Comparison of ENCODE assay signal across 17 cellular contexts in the genomic region with DNA sequence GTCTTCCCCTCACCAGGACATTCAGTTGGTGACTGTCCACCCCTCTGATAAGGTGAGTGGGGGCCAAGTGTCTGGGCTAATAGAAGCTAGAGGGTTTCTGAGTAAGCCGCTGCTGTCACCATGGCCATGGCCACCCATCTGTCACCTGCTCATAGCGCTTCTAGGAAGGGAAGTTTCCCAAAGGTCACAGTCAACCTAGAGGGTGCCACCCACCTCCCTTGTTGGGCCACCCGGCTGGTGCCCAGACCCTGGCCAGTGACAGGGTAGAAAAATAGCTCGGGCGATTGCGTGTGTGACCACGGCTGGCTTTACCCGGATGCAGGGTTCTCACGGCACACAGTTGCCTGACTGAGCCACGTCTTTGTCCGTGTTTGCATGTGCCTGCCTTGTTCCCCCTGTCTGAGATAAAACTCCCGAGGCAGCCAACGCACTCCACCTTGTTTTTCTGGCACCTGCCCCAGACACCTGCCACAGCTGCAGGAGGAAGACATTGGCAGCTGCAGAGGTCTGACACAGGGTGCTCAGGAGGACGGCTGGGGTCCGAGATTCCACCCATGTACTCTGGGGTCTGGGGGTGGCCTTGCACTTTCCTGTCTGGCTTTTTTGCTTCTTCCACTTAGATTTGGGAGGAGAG. TPM values are rescaled to one million over a fixed set of nuclear protein-coding genes. Genes with fewer than 3 reads are reported as not detected.
DNase-seq lines count a peak whose midpoint lies in the region; TF ChIP-seq lines count a peak whose summit lies in the region.
"Had no signal": no experiment of that assay in that cellular context is flagged by ENCODE, and none has a peak within 500 bp of the region (broad histone marks: within the 10 kb centered on the region; RNA-seq: fewer than 3 reads in every experiment).

No MANE protein-coding gene starts in this region.

- H3K27ac Mint-ChIP-seq in brain (peak overlapping the region in 3 of 5 experiments; percentile 53 to 87 (median 78)), nephron progenitor cell (no peak overlapping the region)
- H3K27ac Mint-ChIP-seq: CD4-positive, alpha-beta T cell had no signal

- no peak for TF ChIP-seq CTCF in brain (conservative IDR thresholded peaks at IDR 0.05)
- no peak for TF ChIP-seq CTCF in nephron progenitor cell (IDR thresholded peaks at IDR 0.05)
- TF ChIP-seq CTCF in foreskin fibroblast (IDR thresholded peaks at IDR 0.05; ENCODE audit: low read depth, low read length) = no peak

- H3K27me3 Mint-ChIP-seq in brain (peaks cover 4% of the 10 kb centered on the region), nephron progenitor cell (ENCODE audit: low read depth, poor library complexity) (peaks cover 12% of the 10 kb centered on the region)
- H3K27me3 Mint-ChIP-seq: CD4-positive, alpha-beta T cell had no signal

- H3K9me3 Mint-ChIP-seq in brain (no peaks in the 10 kb centered on the region), nephron progenitor cell (no peaks in the 10 kb centered on the region)
- H3K9me3 Mint-ChIP-seq: CD4-positive, alpha-beta T cell had no signal

- H3K4me3 Mint-ChIP-seq in brain = peak overlapping the region in 3 of 5 experiments; percentile 65 to 71 (median 67)
- H3K4me3 Mint-ChIP-seq in nephron progenitor cell = no peak overlapping the region
- H3K4me3 Mint-ChIP-seq: CD4-positive, alpha-beta T cell had no signal

- DNase-seq in HT-29 (ENCODE audit: low spot score) (peak; percentile 15), NCI-H2029 treated with DMSO at 0.1 percent for 48 hours (lab: John Stamatoyannopoulos, UW) (peak; percentile 2), retina (peak; percentile 23), nephron progenitor cell (no peak), foreskin fibroblast (no peak), T-helper 9 cell (no peak)
- DNase-seq: CD4-positive, alpha-beta T cell; DMS53; KBM-7; NCI-H1417; NCI-H187; OCI-M1; SJCRH30 had no signal

- H3K36me3 Mint-ChIP-seq in brain (no peaks in the 10 kb centered on the region), nephron progenitor cell (ENCODE audit: low read depth) (no peaks in the 10 kb centered on the region)

- no peak overlapping the region for H3K4me3 ChIP-seq in foreskin fibroblast (ENCODE audit: low read depth in 1 of 2, low read length in 2 of 2)
- H3K4me3 ChIP-seq: A549, SJCRH30 had no signal

- peaks cover 8% of the 10 kb centered on the region for H3K4me1 Mint-ChIP-seq in brain
- H3K4me1 Mint-ChIP-seq in nephron progenitor cell = peaks cover 18% of the 10 kb centered on the region

RNA-seq across cellular contexts. Expression of gene PIRT, which starts 0.8 kb away (rescaled TPM):
- not detected in 2 replicates for total RNA-seq in HT-29 (2014; rRNA removed; shearing (Covaris generic))
- polyA plus RNA-seq in brain (ENCODE audit: insufficient read depth, low read depth, low replicate concordance) = 1.6 TPM
- total RNA-seq: CD4-positive, alpha-beta T cell; HepG2; SJCRH30 had no signal
- polyA plus RNA-seq: A549, BJ, HepG2 had no signal

RNA-seq across cellular contexts. Expression of gene TMEM238L, which starts 33.2 kb away (rescaled TPM):
- 4.7 and 4.8 TPM in 2 replicates for total RNA-seq in HT-29 (2014; rRNA removed; shearing (Covaris generic))
- not detected for polyA plus RNA-seq in brain (ENCODE audit: insufficient read depth, low read depth, low replicate concordance)
- total RNA-seq: CD4-positive, alpha-beta T cell; HepG2; SJCRH30 had no signal
- polyA plus RNA-seq: A549, BJ, HepG2 had no signal

Comparison
In these comparisons a context has a peak if more than half of its experiments do, and no peak if none do; other contexts are left out.
1. DNase-seq: peak in HT-29 (single experiment), NCI-H2029 treated with DMSO at 0.1 percent for 48 hours (single experiment) and retina (single experiment); none in nephron progenitor cell (single experiment), foreskin fibroblast (0 of 2) and T-helper 9 cell (single experiment).